In the genomic region with DNA sequence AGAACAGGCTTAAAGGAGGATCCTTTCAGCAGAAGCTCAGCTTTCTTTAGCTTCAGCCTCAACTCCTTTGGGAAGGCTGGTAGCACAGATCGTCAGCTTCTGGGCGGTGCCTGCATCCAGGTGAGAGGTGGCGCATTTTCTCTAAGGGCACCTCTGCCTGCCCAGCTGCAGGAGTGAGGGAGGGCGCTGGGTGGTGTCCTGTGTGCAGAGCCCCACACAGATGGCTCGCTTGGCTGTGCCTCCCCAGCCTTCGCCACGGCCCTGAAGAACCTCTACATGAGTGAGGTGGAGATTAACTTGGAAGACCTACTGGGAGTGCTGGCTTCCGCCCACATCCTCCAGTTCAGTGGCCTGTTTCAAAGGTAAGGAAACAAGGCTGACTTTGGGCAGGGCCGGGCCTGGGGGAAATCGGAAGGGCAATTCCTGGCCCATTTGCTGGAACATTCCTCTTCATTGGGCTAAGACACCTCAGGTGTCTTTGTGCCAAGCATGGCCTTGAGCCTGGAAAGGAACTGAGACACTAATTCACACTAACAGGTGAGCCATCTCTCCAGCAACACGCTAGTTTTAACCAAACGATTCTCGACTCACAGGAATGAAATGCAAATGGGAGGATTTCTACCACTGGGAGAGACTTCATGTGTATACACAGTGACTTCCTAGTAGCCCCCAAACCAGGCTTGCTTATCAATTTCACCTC, we compare ENCODE assay signal across 30 cellular contexts. TPM values are rescaled to one million over a fixed set of nuclear protein-coding genes. Genes with fewer than 3 reads are reported as not detected.
"Had no signal": no experiment of that assay in that cellular context is flagged by ENCODE, and none has a peak within 500 bp of the region (broad histone marks: within the 10 kb centered on the region; RNA-seq: fewer than 3 reads in every experiment).

No MANE protein-coding gene starts in this region.

- H3K9me3 ChIP-seq: breast epithelium, esophagus muscularis mucosa, heart left ventricle, ovary, psoas muscle, testis, transverse colon, vagina had no signal

- H3K27ac ChIP-seq: breast epithelium, esophagus muscularis mucosa, foreskin keratinocyte, heart left ventricle, ovary, psoas muscle, testis, transverse colon, vagina had no signal

- H3K36me3 Mint-ChIP-seq: activated naive CD4-positive, alpha-beta T cell treated with anti-CD3 and anti-CD28 coated beads, Interleukin-2, amount 50 U/mL, for 72 hours; naive thymus-derived CD4-positive, alpha-beta T cell had no signal

- H3K27me3 ChIP-seq: breast epithelium, esophagus muscularis mucosa, foreskin keratinocyte, heart left ventricle, ovary, testis, transverse colon, vagina had no signal

- H3K4me1 ChIP-seq: breast epithelium, testis had no signal

- H3K4me2 ChIP-seq: smooth muscle cell had no signal

- H3K36me3 ChIP-seq: breast epithelium, esophagus muscularis mucosa, heart left ventricle, ovary, transverse colon, vagina had no signal

- ATAC-seq: activated naive CD4-positive, alpha-beta T cell treated with anti-CD3 and anti-CD28 coated beads, Interleukin-2, amount 50 U/mL, for 72 hours; activated T-cell treated with anti-CD3 and anti-CD28 coated beads, Interleukin-2, amount 50 U/mL, for 72 hours; foreskin keratinocyte; heart left ventricle; left colon; naive thymus-derived CD4-positive, alpha-beta T cell; psoas muscle had no signal

- DNase-seq: activated CD4-positive, alpha-beta T cell treated with anti-CD3 and anti-CD28 coated beads for 4 hours; activated CD4-positive, alpha-beta T cell treated with anti-CD3 and anti-CD28 coated beads, Interleukin-2, amount 50 U/mL, for 4 hours; activated CD4-positive, CD25-positive, alpha-beta regulatory T cell; activated naive CD4-positive, alpha-beta T cell; activated T-cell treated with anti-CD3 and anti-CD28 coated beads for 4 hours; activated T-cell treated with anti-CD3 and anti-CD28 coated beads, Interleukin-2, amount 50 U/mL, for 72 hours; central memory CD4-positive, alpha-beta T cell; endodermal cell; heart left ventricle; hypothalamus; midbrain; naive thymus-derived CD4-positive, alpha-beta T cell; ovary; psoas muscle; stimulated activated CD4-positive, alpha-beta T cell treated with anti-CD3 and anti-CD28 coated beads, Interleukin-15, amount 100 ng/mL, for 24 hours; stimulated activated CD4-positive, alpha-beta T cell treated with anti-CD3 and anti-CD28 coated beads, Interleukin-2, amount 100 ng/mL, for 24 hours; stimulated activated naive CD4-positive, alpha-beta T cell; T-helper 1 cell; testis; transverse colon had no signal

- H3K4me3 Mint-ChIP-seq: activated T-cell treated with anti-CD3 and anti-CD28 coated beads, Interleukin-2, amount 50 U/mL, for 72 hours; dendritic cell treated with granulocyte-macrophage colony-stimulating factor and Interleukin-4, amounts not matched to agents 40 ng/mL and 50 ng/mL, for 4 days; endodermal cell; naive thymus-derived CD4-positive, alpha-beta T cell; T-helper 2 cell treated with Interferon-gamma antibody and Interleukin-4, amounts not matched to agents 5 μg/mL and 100 μg/mL, for 36 hours had no signal

- H3K9me3 Mint-ChIP-seq: activated naive CD4-positive, alpha-beta T cell treated with anti-CD3 and anti-CD28 coated beads, Interleukin-2, amount 50 U/mL, for 72 hours; activated T-cell treated with anti-CD3 and anti-CD28 coated beads, Interleukin-2, amount 50 U/mL, for 72 hours; dendritic cell treated with granulocyte-macrophage colony-stimulating factor and Interleukin-4, amounts not matched to agents 40 ng/mL and 50 ng/mL, for 4 days; endodermal cell; naive thymus-derived CD4-positive, alpha-beta T cell; T-helper 2 cell treated with Interferon-gamma antibody and Interleukin-4, amounts not matched to agents 5 μg/mL and 100 μg/mL, for 36 hours had no signal

- H3K27ac Mint-ChIP-seq: activated naive CD4-positive, alpha-beta T cell treated with anti-CD3 and anti-CD28 coated beads, Interleukin-2, amount 50 U/mL, for 72 hours; activated T-cell treated with anti-CD3 and anti-CD28 coated beads, Interleukin-2, amount 50 U/mL, for 72 hours; dendritic cell treated with granulocyte-macrophage colony-stimulating factor and Interleukin-4, amounts not matched to agents 40 ng/mL and 50 ng/mL, for 4 days; endodermal cell; naive thymus-derived CD4-positive, alpha-beta T cell; T-helper 2 cell treated with Interferon-gamma antibody and Interleukin-4, amounts not matched to agents 5 μg/mL and 100 μg/mL, for 36 hours had no signal

- H3K4me3 ChIP-seq: breast epithelium, esophagus muscularis mucosa, heart left ventricle, ovary, psoas muscle, smooth muscle cell, testis, transverse colon, vagina had no signal

RNA-seq across cellular contexts. Expression of a gene that starts 19.9 kb away (rescaled TPM):
- polyA plus RNA-seq: heart left ventricle; naive thymus-derived CD4-positive, alpha-beta T cell; neural cell; ovary; smooth muscle cell had no signal
